In genomic region chr2:39696838-39697237, GRCh38 we compare ENCODE assay signal across 8 cellular contexts. TPM values are rescaled to one million over a fixed set of nuclear protein-coding genes. Genes with fewer than 3 reads are reported as not detected.
DNase-seq lines count a peak whose midpoint lies in the region; ATAC-seq and TF ChIP-seq lines count a peak whose summit lies in the region.

No MANE protein-coding gene starts in this region.

- no peaks in the 10 kb centered on the region for H3K27me3 Mint-ChIP-seq in activated naive CD8-positive, alpha-beta T cell treated with anti-CD3 and anti-CD28 coated beads for 36 hours

- H3K9me3 Mint-ChIP-seq in activated naive CD8-positive, alpha-beta T cell treated with anti-CD3 and anti-CD28 coated beads for 36 hours: peaks cover 14% of the 10 kb centered on the region

- no peak overlapping the region for H3K4me3 Mint-ChIP-seq in activated naive CD8-positive, alpha-beta T cell treated with anti-CD3 and anti-CD28 coated beads for 36 hours

- H3K36me3 Mint-ChIP-seq in activated naive CD8-positive, alpha-beta T cell treated with anti-CD3 and anti-CD28 coated beads for 36 hours: no peaks in the 10 kb centered on the region

- peak; percentile 22 for TF ChIP-seq CTCF in retinal pigment epithelial cell (conservative IDR thresholded peaks at IDR 0.05; ENCODE audit: low read depth, low read length)

- no peaks in the 10 kb centered on the region for H3K4me1 Mint-ChIP-seq in activated naive CD8-positive, alpha-beta T cell treated with anti-CD3 and anti-CD28 coated beads for 36 hours

- DNase-seq in G401 (ENCODE audit: low spot score) (peak; percentile 97), NCI-H524 treated with DMSO at 0.1 percent for 48 hours (lab: John Stamatoyannopoulos, UW) (peak; percentile 82), fibroblast of the conjunctiva (ENCODE audit: low read depth) (peak; percentile 51), retinal pigment epithelial cell (ENCODE audit: low read depth) (peak; percentile 30)
- no peak for DNase-seq in activated CD4-positive, alpha-beta T cell treated with anti-CD3 and anti-CD28 coated beads, Interleukin-2, amount 50 U/mL, for 48 hours
- DNase-seq in activated naive CD8-positive, alpha-beta T cell treated with anti-CD3 and anti-CD28 coated beads for 36 hours: no peak
- DNase-seq in activated CD4-positive, alpha-beta T cell treated with anti-CD3 and anti-CD28 coated beads, Interleukin-2, amount 50 U/mL, for 4 hours: no peak

- H3K27ac Mint-ChIP-seq in activated naive CD8-positive, alpha-beta T cell treated with anti-CD3 and anti-CD28 coated beads for 36 hours: no peak overlapping the region

- H3K4me3 ChIP-seq in retinal pigment epithelial cell (ENCODE audit: low read length): no peak overlapping the region

- in situ Hi-C loops in G401 (cut with HindIII; ENCODE audit: low sequenced_read_pairs): no loop called here

- no peak for ATAC-seq in GM18502 (IDR thresholded peaks at IDR 0.05; ENCODE audit: poor library complexity, unreplicated experiment)

RNA-seq across cellular contexts. Expression of gene TMEM178A, which starts 31.1 kb away (rescaled TPM):
- 98.4 and 118 TPM in 2 replicates for total RNA-seq in G401 (2014; rRNA removed; shearing (Covaris generic))
- total RNA-seq in activated naive CD8-positive, alpha-beta T cell treated with anti-CD3 and anti-CD28 coated beads for 36 hours: under 1 TPM; 0.16 TPM

Comparison
In these comparisons a context has a peak if more than half of its experiments do, and no peak if none do; other contexts are left out.
1. DNase-seq: peak in G401 (single experiment), NCI-H524 treated with DMSO at 0.1 percent for 48 hours (single experiment), fibroblast of the conjunctiva (single experiment) and retinal pigment epithelial cell (single experiment); none in activated CD4-positive, alpha-beta T cell treated with anti-CD3 and anti-CD28 coated beads, Interleukin-2, amount 50 U/mL, for 48 hours (0 of 2), activated naive CD8-positive, alpha-beta T cell treated with anti-CD3 and anti-CD28 coated beads for 36 hours (single experiment) and activated CD4-positive, alpha-beta T cell treated with anti-CD3 and anti-CD28 coated beads, Interleukin-2, amount 50 U/mL, for 4 hours (0 of 2).
2. RNA of gene TMEM178A, which starts 31.1 kb away (total RNA-seq): 98.4 to 118 TPM in G401; 0.16 TPM in activated naive CD8-positive, alpha-beta T cell treated with anti-CD3 and anti-CD28 coated beads for 36 hours; every median in the first group is over 10 times any median in the second.